In the genomic region with DNA sequence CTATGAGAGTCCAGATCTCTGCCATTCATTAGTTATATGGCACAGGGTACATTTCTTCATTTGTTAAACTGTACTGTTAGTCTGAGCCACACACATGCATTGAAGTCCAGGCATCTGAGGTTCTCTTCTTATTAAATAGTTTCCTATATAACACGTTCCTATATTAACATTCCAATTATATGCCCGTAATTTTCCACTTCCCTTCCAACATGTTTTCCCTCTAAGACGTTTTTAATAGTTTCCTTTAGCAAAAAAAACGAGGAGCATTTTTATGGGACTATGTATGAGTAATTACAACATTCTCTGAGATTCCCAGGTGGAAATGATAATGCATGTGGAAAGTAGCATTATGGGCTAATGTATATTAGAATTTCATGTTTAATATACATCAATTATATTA, we compare ENCODE assay signal across 17 cellular contexts. TPM values are rescaled to one million over a fixed set of nuclear protein-coding genes. Genes with fewer than 3 reads are reported as not detected.
A peak's percentile ranks its signal among the peaks of the same experiment; 100 is the strongest.
DNase-seq lines count a peak whose midpoint lies in the region; TF ChIP-seq lines count a peak whose summit lies in the region.
"Had no signal": no experiment of that assay in that cellular context is flagged by ENCODE, and none has a peak within 500 bp of the region (broad histone marks: within the 10 kb centered on the region; RNA-seq: fewer than 3 reads in every experiment).

No MANE protein-coding gene starts in this region.

- peaks cover 14% of the 10 kb centered on the region for H3K36me3 Mint-ChIP-seq in MCF 10A (ENCODE audit: insufficient read depth, unreplicated experiment)

- H3K27me3 Mint-ChIP-seq in MCF 10A (ENCODE audit: insufficient read depth, unreplicated experiment) = no peaks in the 10 kb centered on the region
- H3K27me3 Mint-ChIP-seq: activated B cell treated with CpG ODN at 0.5 μM for 24 hours had no signal

- H3K9me3 Mint-ChIP-seq in MCF 10A (ENCODE audit: unreplicated experiment) = no peaks in the 10 kb centered on the region
- H3K9me3 Mint-ChIP-seq: activated B cell treated with CpG ODN at 0.5 μM for 24 hours, endodermal cell had no signal

- H3K9ac ChIP-seq in Loucy (ENCODE audit: low read depth, low read length, poor library complexity, severe bottlenecking) = no peak overlapping the region

- no peak overlapping the region for H2AFZ ChIP-seq in Loucy (ENCODE audit: low read length)

- peak overlapping the region; percentile 94 for H3K4me2 ChIP-seq in Loucy (ENCODE audit: low read depth, low read length, poor library complexity, severe bottlenecking)

- H3K79me2 ChIP-seq in Loucy (ENCODE audit: insufficient read depth, low read length) = peaks cover 83% of the 10 kb centered on the region

- no peak overlapping the region for H3K27ac Mint-ChIP-seq in MCF 10A (ENCODE audit: low read depth, unreplicated experiment)
- H3K27ac Mint-ChIP-seq: activated B cell treated with CpG ODN at 0.5 μM for 24 hours, endodermal cell had no signal

- TF ChIP-seq CTCF in breast epithelium (IDR thresholded peaks at IDR 0.05) (no peak), MCF 10A (IDR thresholded peaks at IDR 0.05; ENCODE audit: unreplicated experiment) (no peak), Loucy (conservative IDR thresholded peaks at IDR 0.05; ENCODE audit: low read length) (no peak), tibial artery (IDR thresholded peaks at IDR 0.05) (no peak), GM20000 (IDR thresholded peaks at IDR 0.05; ENCODE audit: extremely low read depth, missing control alignments) (no peak)

- H3K27ac ChIP-seq in breast epithelium (peak overlapping the region; percentile 74 to 81), tibial artery (peak overlapping the region; percentile 43 to 67)
- H3K27ac ChIP-seq: pancreas, RWPE1 had no signal

- H3K9me3 ChIP-seq in breast epithelium = no peaks in the 10 kb centered on the region
- no peaks in the 10 kb centered on the region for H3K9me3 ChIP-seq in Loucy (ENCODE audit: insufficient read depth, low read depth, low read length)
- no peaks in the 10 kb centered on the region for H3K9me3 ChIP-seq in tibial artery
- H3K9me3 ChIP-seq: pancreas, tibial nerve had no signal

- no peak for TF ChIP-seq POLR2A in breast epithelium (IDR thresholded peaks at IDR 0.05)

- peaks cover 25% of the 10 kb centered on the region for H3F3A ChIP-seq in Loucy (ENCODE audit: low read depth)

- no peak for DNase-seq in breast epithelium (ENCODE audit: low spot score in 2 of 2)
- no peak for DNase-seq in MCF 10A (ENCODE audit: unreplicated experiment)
- DNase-seq in lung microvascular endothelial cell (ENCODE audit: low read depth in 2 of 2) = peak; percentile 36 to 52
- DNase-seq in tibial artery = no peak
- no peak for DNase-seq in COR-L47 (lab: John Stamatoyannopoulos, UW)
- no peak for DNase-seq in GM20000 (ENCODE audit: low spot score)
- no peak for DNase-seq in UCSD-AML1 (lab: John Stamatoyannopoulos, UW; ENCODE audit: unreplicated experiment)
- DNase-seq: activated B cell treated with CpG ODN at 0.5 μM for 24 hours; activated effector memory CD4-positive, alpha-beta T cell treated with anti-CD3 and anti-CD28 coated beads, Interleukin-2, amount 50 U/mL, for 16 hours; amniotic stem cell; endodermal cell; NCI-H1694 treated with DMSO at 0.1 percent for 48 hours; NCI-H345; pancreas had no signal

- H4K20me1 ChIP-seq in Loucy (ENCODE audit: insufficient read depth, low read length, poor library complexity, severe bottlenecking) = peaks cover 72% of the 10 kb centered on the region

- peaks cover 27% of the 10 kb centered on the region for H3K4me1 Mint-ChIP-seq in MCF 10A (ENCODE audit: insufficient read depth, unreplicated experiment)

- H3K36me3 ChIP-seq in breast epithelium (no peaks in the 10 kb centered on the region), Loucy (ENCODE audit: insufficient read depth, low read length) (peaks cover 16% of the 10 kb centered on the region; the same call in 1 of the 2 replicates), tibial artery (no peaks in the 10 kb centered on the region)
- H3K36me3 ChIP-seq: pancreas, tibial nerve had no signal

- BruUV-seq in MCF 10A (replicated peaks; lab: Mats Ljungman, UMichigan) = no TSS peak

- no peak overlapping the region for H3K4me3 Mint-ChIP-seq in MCF 10A (ENCODE audit: unreplicated experiment)
- H3K4me3 Mint-ChIP-seq: activated B cell treated with CpG ODN at 0.5 μM for 24 hours, endodermal cell had no signal

- POLR2A ChIA-PET in MCF 10A (lab: Yijun Ruan, JAX) = interaction anchor here (2.3 kb wide), 1 partner anchor 8 kb away, joined by 14 read pairs; no protein-coding TSS in a partner anchor

- CTCF ChIA-PET in MCF 10A (lab: Yijun Ruan, JAX) = interaction anchor here (0.7 kb wide), 1 partner anchor 24 kb away, joined by 3 read pairs; no protein-coding TSS in a partner anchor

- no peaks in the 10 kb centered on the region for H3K9me2 ChIP-seq in Loucy (replicated peaks; ENCODE audit: low read depth, low read length)

- no peaks in the 10 kb centered on the region for H3K27me3 ChIP-seq in breast epithelium
- no peaks in the 10 kb centered on the region for H3K27me3 ChIP-seq in Loucy (ENCODE audit: insufficient read depth, low read length, poor library complexity, severe bottlenecking)
- H3K27me3 ChIP-seq in tibial artery = no peaks in the 10 kb centered on the region
- H3K27me3 ChIP-seq: pancreas, tibial nerve had no signal

- H3K4me1 ChIP-seq in breast epithelium (peaks cover 6 to 28% of the 10 kb centered on the region in 2 donors), Loucy (ENCODE audit: insufficient read depth, low read length, poor library complexity, severe bottlenecking) (peaks cover 71% of the 10 kb centered on the region), tibial artery (peaks cover 0 to 94% (median 56%) of the 10 kb centered on the region in 4 donors)

- intact Hi-C loops in breast epithelium (cut with DNase I; ENCODE audit: low total_unique reads) (no loop called here), MCF 10A (cut with micrococcal nuclease) (no loop called here), tibial artery (cut with DNase I; ENCODE audit: low total_unique reads) (no loop called here)

- H3K4me3 ChIP-seq in breast epithelium (no peak overlapping the region), Loucy (ENCODE audit: low read length, poor library complexity, severe bottlenecking) (no peak overlapping the region), tibial artery (no peak overlapping the region)
- H3K4me3 ChIP-seq: pancreas, tibial nerve had no signal

RNA-seq across cellular contexts. Expression of a gene that starts 11.0 kb away (rescaled TPM):
- total RNA-seq in breast epithelium (100 to 1,000 TPM; 140 to 191 (median 142) TPM), MCF 10A (2022) (75.6 and 77.6 TPM in 2 replicates), lung microvascular endothelial cell (47.5 and 84.9 TPM in 2 replicates)

Comparison
In these comparisons a context has a peak if more than half of its experiments do, and no peak if none do; other contexts are left out.
1. DNase-seq: peak in lung microvascular endothelial cell (2 of 2); none in breast epithelium (0 of 2), MCF 10A (single experiment), tibial artery (0 of 2), COR-L47 (single experiment), GM20000 (single experiment) and UCSD-AML1 (single experiment).